1 cellular context compared by ENCODE assay signal in the genomic region with DNA sequence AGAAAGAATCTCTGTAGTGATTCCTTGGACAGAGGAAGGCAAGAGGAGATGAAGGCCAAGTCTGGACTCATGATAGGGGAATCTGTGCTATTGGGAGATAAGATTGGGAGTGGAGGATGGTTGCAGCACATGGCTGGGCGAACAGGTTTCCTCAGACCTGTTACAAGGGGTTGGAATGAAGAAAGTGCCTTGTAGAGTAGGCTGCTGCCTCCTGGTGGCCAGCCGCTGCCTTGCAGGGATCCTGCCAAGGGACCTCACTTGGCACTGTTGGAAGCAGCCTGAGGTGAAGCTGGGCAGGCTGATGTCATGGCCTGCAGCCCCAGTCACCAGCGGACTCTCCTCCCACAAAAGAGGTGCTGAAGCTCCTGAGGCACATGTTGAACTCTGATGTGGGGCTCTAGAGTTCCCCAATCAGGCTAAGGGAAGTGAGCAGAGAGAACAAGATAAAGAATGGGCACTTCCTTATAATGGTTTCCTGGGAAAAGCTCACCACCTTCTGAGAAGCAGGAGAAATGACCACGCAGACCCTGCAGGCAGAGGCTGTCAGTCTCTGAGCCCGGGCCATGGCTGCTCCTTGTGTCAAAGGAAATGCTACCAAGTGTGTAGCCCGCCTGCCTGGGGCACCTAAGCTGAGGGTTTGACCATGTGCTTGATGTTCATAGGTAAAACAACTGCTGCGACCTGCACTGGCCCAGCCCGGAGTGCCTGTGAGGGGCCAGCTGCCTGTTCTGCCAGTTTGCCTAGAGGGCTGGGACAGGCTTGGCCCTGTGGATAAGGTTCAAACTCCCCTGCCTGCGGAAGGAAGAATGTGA.
TF ChIP-seq lines count a peak whose summit lies in the region.

No MANE protein-coding gene starts in this region.

TF ChIP-seq in H1, 55 proteins besides CTCF, POLR2A, EP300 and RAD21:
- TF ChIP-seq CREB1 (IDR thresholded peaks at IDR 0.05), result peak; percentile 42; the same call in 1 of the 2 replicates
- TF ChIP-seq YY1 (IDR thresholded peaks at IDR 0.05; ENCODE audit: low read depth, low read length), result peak; percentile 65; the same call in 1 of the 2 replicates
- TF ChIP-seq ASH2L (IDR thresholded peaks at IDR 0.05; ENCODE audit: low read length), result no peak
- TF ChIP-seq TAF1 (IDR thresholded peaks at IDR 0.05; ENCODE audit: low read depth, low read length), result 0 out of 2 replicates have a peak, but pooled peaks have one; percentile 32
- 0 out of 2 replicates have a peak, but pooled peaks have one; percentile 29 for TF ChIP-seq CEBPB (IDR thresholded peaks at IDR 0.05; ENCODE audit: low read depth, low read length)
- TF ChIP-seq CHD2 (IDR thresholded peaks at IDR 0.05; ENCODE audit: low read length), result 0 out of 2 replicates have a peak, but pooled peaks have one; percentile 14
- TF ChIP-seq GTF2F1 (IDR thresholded peaks at IDR 0.05; ENCODE audit: borderline replicate concordance, low read depth, low read length), result no peak
- no peak for TF ChIP-seq USF2 (IDR thresholded peaks at IDR 0.05; ENCODE audit: low read length)
- no peak for TF ChIP-seq JUND (IDR thresholded peaks at IDR 0.05; ENCODE audit: low read length)
- TF ChIP-seq CBX8 (IDR thresholded peaks at IDR 0.05; ENCODE audit: borderline replicate concordance, low read depth, low read length), result no peak
- no peak for TF ChIP-seq BCL11A (IDR thresholded peaks at IDR 0.05; ENCODE audit: low read depth in 2 of 2, low read length in 2 of 2)
- TF ChIP-seq EGR1 (IDR thresholded peaks at IDR 0.05; ENCODE audit: borderline replicate concordance, low read depth, low read length), result no peak
- peak; percentile 68 for TF ChIP-seq TEAD4 (IDR thresholded peaks at IDR 0.05; ENCODE audit: low read depth, low read length)
- peak; percentile 91 for TF ChIP-seq MAX (IDR thresholded peaks at IDR 0.05)
- TF ChIP-seq POLR2AphosphoS5 (IDR thresholded peaks at IDR 0.05; ENCODE audit: low read depth, low read length), result peak; percentile 50; the same call in 1 of the 2 replicates
- TF ChIP-seq SIN3A (conservative IDR thresholded peaks at IDR 0.05 in 1 of 2, IDR thresholded peaks at IDR 0.05 in 1 of 2; ENCODE audit: low read depth in 1 of 2, low read length in 2 of 2), result peak in 1 of 2 experiments; percentile 58; a peak in 2 of 4 replicates
- TF ChIP-seq SP1 (IDR thresholded peaks at IDR 0.05; ENCODE audit: low read depth, low read length), result 0 out of 2 replicates have a peak, but pooled peaks have one; percentile 30
